16 cellular contexts compared by ENCODE assay signal in genomic region chr14:93716410-93717221, GRCh38.
A peak's percentile ranks its signal among the peaks of the same experiment; 100 is the strongest.
DNase-seq lines count a peak whose midpoint lies in the region; ATAC-seq and TF ChIP-seq lines count a peak whose summit lies in the region.
"Had no signal": no experiment of that assay in that cellular context is flagged by ENCODE, and none has a peak within 500 bp of the region (broad histone marks: within the 10 kb centered on the region; RNA-seq: fewer than 3 reads in every experiment).

No MANE protein-coding gene starts in this region.

- no peak overlapping the region for H2BK12ac ChIP-seq in neuronal stem cell (ENCODE audit: low read length)

- no peak overlapping the region for H3K4ac ChIP-seq in neuronal stem cell (ENCODE audit: low read length)

- H2BK15ac ChIP-seq in neuronal stem cell (ENCODE audit: low read length): peak overlapping the region; percentile 45

- H3K9me3 ChIP-seq in colonic mucosa (no peaks in the 10 kb centered on the region), neuronal stem cell (replicated peaks in 1 of 2; ENCODE audit: control insufficient read depth in 2 of 2, insufficient read depth in 1 of 2, low read depth in 1 of 2, low read length in 2 of 2) (no peaks in the 10 kb centered on the region)

- no peak overlapping the region for H3K14ac ChIP-seq in neuronal stem cell (ENCODE audit: low read length)

- no peaks in the 10 kb centered on the region for H3K79me1 ChIP-seq in neuronal stem cell (ENCODE audit: low read depth, low read length)

- WGBS in neuronal stem cell (ENCODE audit: extremely low coverage in 2 of 2, insufficient read length in 2 of 2, insufficient replicate concordance in 1 of 2), 2 donors: no CpG with 5 or more reads among the region's 15 CpGs

- H3K27ac ChIP-seq in colonic mucosa: no peak overlapping the region
- H3K27ac ChIP-seq in neuronal stem cell (replicated peaks; ENCODE audit: low read length): no peak overlapping the region
- H3K27ac ChIP-seq: KMS-11 had no signal

- DNase-seq in Right ventricle myocardium inferior (ENCODE audit: missing footprints) (peak; percentile 52), Right ventricle myocardium superior (no peak), colonic mucosa (peak; percentile 7), neuronal stem cell (ENCODE audit: low spot score) (no peak), NCI-H187 treated with DMSO at 0.1 percent for 48 hours (lab: John Stamatoyannopoulos, UW) (no peak), NCI-H526 treated with DMSO at 0.1 percent for 48 hours (lab: John Stamatoyannopoulos, UW) (no peak), globus pallidus (ENCODE audit: low spot score) (no peak), left lobe of liver (ENCODE audit: low spot score) (no peak)
- DNase-seq: Calu3; CD4-positive, alpha-beta memory T cell; DMS79; NCI-H1092; NCI-H1694; NK-92 treated with Interleukin-12 subunit alpha and Interleukin-12 subunit beta, amount 100 ng/mL, for 24 hours; SIG-M5 had no signal

- H2BK5ac ChIP-seq in neuronal stem cell (ENCODE audit: low read length): peak overlapping the region; percentile 1

- TF ChIP-seq CTCF in colonic mucosa (IDR thresholded peaks at IDR 0.05): no peak

- H3K23ac ChIP-seq in neuronal stem cell (ENCODE audit: low read depth, low read length, poor library complexity): no peak overlapping the region

- H3K18ac ChIP-seq in neuronal stem cell (ENCODE audit: low read length): peak overlapping the region; percentile 49

- H3K4me3 ChIP-seq in colonic mucosa (no peak overlapping the region), neuronal stem cell (ENCODE audit: low read length in 2 of 2) (no peak overlapping the region)

- H3K4me2 ChIP-seq in neuronal stem cell (ENCODE audit: insufficient read depth, low read length, poor library complexity, severe bottlenecking): no peak overlapping the region
- H3K4me2 ChIP-seq: KMS-11 had no signal

- H3K9ac ChIP-seq in colonic mucosa (ENCODE audit: low read depth in 2 of 2, low read length in 2 of 2) (no peak overlapping the region), neuronal stem cell (ENCODE audit: low read depth, low read length, poor library complexity) (no peak overlapping the region)
- H3K9ac ChIP-seq: KMS-11 had no signal

- H3K4me1 ChIP-seq in colonic mucosa (no peaks in the 10 kb centered on the region), neuronal stem cell (ENCODE audit: control insufficient read depth in 2 of 2, insufficient read depth in 1 of 2, low read depth in 1 of 2, low read length in 2 of 2) (peaks cover 0 to 14% of the 10 kb centered on the region in 2 donors)

- H4K91ac ChIP-seq in neuronal stem cell (ENCODE audit: low read depth, low read length, poor library complexity): peak overlapping the region; percentile 60

- ATAC-seq in Right ventricle myocardium inferior: no peak
- ATAC-seq in Right ventricle myocardium superior (ENCODE audit: poor library complexity): no peak
- ATAC-seq in left lobe of liver: no peak

- H2AFZ ChIP-seq in neuronal stem cell (ENCODE audit: low read length): no peak overlapping the region

- intact Hi-C loops in Right ventricle myocardium inferior (cut with DNase I) (no loop called here), Right ventricle myocardium superior (cut with DNase I) (no loop called here), colonic mucosa (cut with DNase I) (no loop called here)

- peak overlapping the region; percentile 85 for H2AK5ac ChIP-seq in neuronal stem cell (ENCODE audit: low read depth, low read length)

- H3K27me3 ChIP-seq in colonic mucosa (no peaks in the 10 kb centered on the region), neuronal stem cell (ENCODE audit: control insufficient read depth in 3 of 3, insufficient read depth in 3 of 3, low read depth in 1 of 3, low read length in 3 of 3) (no peaks in the 10 kb centered on the region)

- no peak overlapping the region for H2BK120ac ChIP-seq in neuronal stem cell (ENCODE audit: low read depth, low read length)

- H3K36me3 ChIP-seq in colonic mucosa (no peaks in the 10 kb centered on the region), neuronal stem cell (replicated peaks in 1 of 2; ENCODE audit: control insufficient read depth in 2 of 2, insufficient read depth in 2 of 2, low read length in 2 of 2) (no peaks in the 10 kb centered on the region)

- H4K8ac ChIP-seq in neuronal stem cell (ENCODE audit: low read depth, low read length): no peak overlapping the region

Comparison
In these comparisons a context has a peak if more than half of its experiments do, and no peak if none do; other contexts are left out.
1. DNase-seq: peak in Right ventricle myocardium inferior (single experiment) and colonic mucosa (single experiment); none in Right ventricle myocardium superior (single experiment), neuronal stem cell (single experiment), NCI-H187 treated with DMSO at 0.1 percent for 48 hours (single experiment), NCI-H526 treated with DMSO at 0.1 percent for 48 hours (single experiment), globus pallidus (single experiment) and left lobe of liver (single experiment).